ENCODE assay signal across 9 cellular contexts in the genomic region with DNA sequence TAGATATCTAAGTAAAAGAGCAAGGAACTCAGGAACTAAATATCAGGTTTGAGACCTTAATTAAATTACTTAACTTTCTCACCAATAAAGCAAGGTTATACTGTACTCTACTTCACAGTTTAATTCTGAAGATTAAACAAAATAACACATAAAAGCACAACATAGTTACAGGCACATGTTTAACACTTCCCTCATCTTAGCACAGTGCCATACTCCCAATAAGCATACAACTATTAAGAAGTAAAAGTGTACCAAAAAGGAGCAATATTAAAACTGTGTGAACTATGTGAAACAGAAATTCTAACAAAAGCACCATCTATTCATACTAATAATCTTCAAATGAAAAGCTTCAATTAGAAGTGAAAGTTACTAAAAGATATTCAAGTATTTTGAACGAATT. TPM values are rescaled to one million over a fixed set of nuclear protein-coding genes. Genes with fewer than 3 reads are reported as not detected.
A peak's percentile ranks its signal among the peaks of the same experiment; 100 is the strongest.
DNase-seq lines count a peak whose midpoint lies in the region; ATAC-seq and TF ChIP-seq lines count a peak whose summit lies in the region.
"Had no signal": no experiment of that assay in that cellular context is flagged by ENCODE, and none has a peak within 500 bp of the region (broad histone marks: within the 10 kb centered on the region; RNA-seq: fewer than 3 reads in every experiment).

No MANE protein-coding gene starts in this region.

- peaks cover 5% of the 10 kb centered on the region for H3K9me3 Mint-ChIP-seq in type B pancreatic cell

- H3K9ac ChIP-seq in adipocyte (ENCODE audit: low read length): peak overlapping the region; percentile 96

- peaks cover 10% of the 10 kb centered on the region for H3K4me1 Mint-ChIP-seq in type B pancreatic cell (ENCODE audit: unreplicated experiment)

- no peak for TF ChIP-seq CTCF in heart right ventricle (IDR thresholded peaks at IDR 0.05)
- no peak for TF ChIP-seq CTCF in right lobe of liver (IDR thresholded peaks at IDR 0.05)
- no peak for TF ChIP-seq CTCF in type B pancreatic cell (conservative IDR thresholded peaks at IDR 0.05)

- H3K36me3 Mint-ChIP-seq in type B pancreatic cell: peaks cover 10% of the 10 kb centered on the region

- peak overlapping the region; percentile 99 for H3K27ac Mint-ChIP-seq in type B pancreatic cell

- no peaks in the 10 kb centered on the region for H3K27me3 Mint-ChIP-seq in type B pancreatic cell

- H3K9me3 ChIP-seq in heart right ventricle (no peaks in the 10 kb centered on the region), adipocyte (ENCODE audit: control insufficient read depth, low read length) (no peaks in the 10 kb centered on the region), right lobe of liver (no peaks in the 10 kb centered on the region)

- H3K36me3 ChIP-seq in heart right ventricle: peaks cover 0 to 33% (median 5%) of the 10 kb centered on the region in 9 donors
- H3K36me3 ChIP-seq in adipocyte (ENCODE audit: control insufficient read depth, insufficient read depth, low read length, severe bottlenecking): peaks cover 15% of the 10 kb centered on the region
- H3K36me3 ChIP-seq in right lobe of liver: peaks cover 0 to 10% (median 4%) of the 10 kb centered on the region in 4 donors

- peak overlapping the region in 8 of 10 donors; percentile 73 to 97 (median 88) for H3K4me3 ChIP-seq in heart right ventricle
- H3K4me3 ChIP-seq in adipocyte (ENCODE audit: low read length): peak overlapping the region; percentile 95
- H3K4me3 ChIP-seq in right lobe of liver: peak overlapping the region in 2 of 3 donors; percentile 79 to 93

- H3K27ac ChIP-seq in heart right ventricle (peak overlapping the region in 1 of 10 donors; percentile 99), right lobe of liver (no peak overlapping the region)

- H3K4me1 ChIP-seq in heart right ventricle: peaks cover 3 to 51% (median 40%) of the 10 kb centered on the region in 9 donors
- peaks cover 21% of the 10 kb centered on the region for H3K4me1 ChIP-seq in adipocyte (ENCODE audit: control insufficient read depth, insufficient read depth, low read length)
- peaks cover 0 to 25% (median 6%) of the 10 kb centered on the region in 4 donors for H3K4me1 ChIP-seq in right lobe of liver

- H3K27me3 ChIP-seq in heart right ventricle: no peaks in the 10 kb centered on the region
- no peaks in the 10 kb centered on the region for H3K27me3 ChIP-seq in adipocyte (replicated peaks; ENCODE audit: control insufficient read depth, insufficient read depth, low read length)
- no peaks in the 10 kb centered on the region for H3K27me3 ChIP-seq in right lobe of liver

- TF ChIP-seq POLR2A in right lobe of liver (IDR thresholded peaks at IDR 0.05): no peak

- no peak for DNase-seq in heart right ventricle
- DNase-seq in left cardiac atrium: no peak
- DNase-seq in adipocyte (ENCODE audit: low read depth): no peak
- no peak for DNase-seq in right lobe of liver
- no peak for DNase-seq in type B pancreatic cell (ENCODE audit: extremely low spot score, unreplicated experiment)
- no peak for DNase-seq in MV-4-11 (lab: John Stamatoyannopoulos, UW)
- DNase-seq: NCI-H1436 had no signal

- intact Hi-C loops in heart right ventricle (cut with DNase I): loop anchor here in 2 of 10 donors (2.0 to 5.0 kb wide), 2 partner anchors 52 to 77 kb away; a partner anchor contains a TSS
- intact Hi-C loops in left cardiac atrium (cut with DNase I): loop anchor here in 1 of 2 donors (5.0 kb wide), 1 partner anchor 52 kb away; no protein-coding TSS in a partner anchor
- intact Hi-C loops in right lobe of liver (cut with DNase I): loop anchor here in 1 of 2 donors (10.0 kb wide), 1 partner anchor 61 kb away; no protein-coding TSS in a partner anchor

- peak overlapping the region; percentile 95 for H3K4me3 Mint-ChIP-seq in type B pancreatic cell

- WGBS in heart right ventricle, 2 donors: 7 to 11% methylated on average over 1 of the region's 1 CpG
- WGBS in right lobe of liver (ENCODE audit: insufficient coverage, low coverage, low lambda C conversion rate, missing lambda C conversion rate): 17% methylated on average over 1 of the region's 1 CpG

- no peak for ATAC-seq in heart right ventricle
- ATAC-seq in left cardiac atrium: no peak
- ATAC-seq in right lobe of liver: no peak
- no peak for ATAC-seq in GM21528 (IDR thresholded peaks at IDR 0.05; ENCODE audit: low FRiP score, unreplicated experiment)
- ATAC-seq in GM18873 (IDR thresholded peaks at IDR 0.05; ENCODE audit: low FRiP score, unreplicated experiment): no peak

RNA-seq across cellular contexts. Expression of a gene that starts 2.2 kb away (rescaled TPM):
- total RNA-seq in heart right ventricle: 10 to 100 TPM; 12.5 to 22.8 (median 17.9) TPM
- 1 to 10 TPM; 4.6 to 4.9 TPM for polyA plus RNA-seq in heart right ventricle
- total RNA-seq in left cardiac atrium: 10 to 100 TPM; 23.4 to 26.5 TPM
- 10 to 100 TPM in 5 of 6 experiments, 1 to 10 TPM in 1; 8.7 to 19.3 (median 13.0) TPM for total RNA-seq in right lobe of liver
- 44.8 and 66.4 TPM in 2 replicates for total RNA-seq in type B pancreatic cell (ENCODE audit: low replicate concordance)
